14 cellular contexts compared by ENCODE assay signal in the genomic region with DNA sequence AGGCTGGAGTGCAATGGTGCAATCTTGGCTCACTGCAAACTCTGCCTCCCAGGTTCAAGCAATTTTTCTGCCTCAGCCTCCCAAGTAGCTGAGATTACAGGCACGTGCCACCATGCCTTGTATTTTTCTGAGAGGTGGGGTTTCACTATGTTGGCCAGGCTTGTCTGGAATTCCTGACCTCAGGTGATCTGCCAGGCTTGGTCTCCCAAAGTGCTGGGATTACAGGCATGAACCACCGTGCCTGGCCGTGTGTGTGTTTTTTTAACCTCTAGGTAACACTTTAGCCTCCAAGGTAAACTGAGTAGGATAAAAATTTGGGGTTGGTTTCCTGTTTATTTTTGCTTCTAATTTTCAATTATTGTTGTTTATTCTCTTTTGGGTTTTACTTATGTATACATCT. TPM values are rescaled to one million over a fixed set of nuclear protein-coding genes. Genes with fewer than 3 reads are reported as not detected.
"Had no signal": no experiment of that assay in that cellular context is flagged by ENCODE, and none has a peak within 500 bp of the region (broad histone marks: within the 10 kb centered on the region; RNA-seq: fewer than 3 reads in every experiment).

No MANE protein-coding gene starts in this region.

RNA-seq across cellular contexts. Expression of gene XCR1, which starts 10.8 kb away (rescaled TPM):
- total RNA-seq: activated naive CD4-positive, alpha-beta T cell treated with anti-CD3 and anti-CD28 coated beads for 36 hours; activated naive CD4-positive, alpha-beta T cell treated with anti-CD3 and anti-CD28 coated beads, Interleukin-2, amount 50 U/mL, for 72 hours; activated naive CD8-positive, alpha-beta T cell treated with anti-CD3 and anti-CD28 coated beads for 36 hours; activated naive CD8-positive, alpha-beta T cell treated with anti-CD3 and anti-CD28 coated beads, Interleukin-2, amount 10 ng/mL, durations not matched to agents 7 days and 5 days; activated T-cell treated with anti-CD3 and anti-CD28 coated beads, Interleukin-2, amount 50 U/mL, for 4 hours; activated T-cell treated with anti-CD3 and anti-CD28 coated beads, Interleukin-2, amount 50 U/mL, for 72 hours; ascending aorta; astrocyte; body of pancreas; cardiac muscle cell; cardiac septum; cerebellum; chondrocyte had no signal
- polyA plus RNA-seq: aorta, cardiac muscle cell had no signal
